In genomic region chr11:59429924-59430516, GRCh38 we compare ENCODE assay signal across 8 cellular contexts. TPM values are rescaled to one million over a fixed set of nuclear protein-coding genes. Genes with fewer than 3 reads are reported as not detected.
A peak's percentile ranks its signal among the peaks of the same experiment; 100 is the strongest.
DNase-seq lines count a peak whose midpoint lies in the region; ATAC-seq, FAIRE-seq and TF ChIP-seq lines count a peak whose summit lies in the region.

No MANE protein-coding gene starts in this region.

- H3K27me3 ChIP-seq in PC-9 (ENCODE audit: insufficient read depth, low read depth) (no peaks in the 10 kb centered on the region), bronchial epithelial cell (ENCODE audit: control insufficient read depth, insufficient read depth, low read length) (no peaks in the 10 kb centered on the region), mesendoderm (ENCODE audit: insufficient read depth, low read length, poor library complexity) (no peaks in the 10 kb centered on the region)

- no peak overlapping the region for H3K56ac ChIP-seq in mesendoderm (ENCODE audit: low read length)

- intact Hi-C loops in activated CD4-positive, alpha-beta T cell treated with anti-CD3 and anti-CD28 coated beads for 36 hours (cut with DNase I, micrococcal nuclease): loop anchor here (1.0 to 5.0 kb wide), 4 partner anchors 145 to 259 kb away; no protein-coding TSS in a partner anchor
- intact Hi-C loops in PC-9 (cut with micrococcal nuclease; ENCODE audit: unreplicated experiment): loop anchor here (1.0 to 5.0 kb wide), 4 partner anchors 167 to 259 kb away; no protein-coding TSS in a partner anchor

- H4K8ac ChIP-seq in mesendoderm (ENCODE audit: low read depth, low read length): no peak overlapping the region

- no peak overlapping the region for H2BK15ac ChIP-seq in mesendoderm (replicated peaks; ENCODE audit: low read depth)

- H3K79me1 ChIP-seq in mesendoderm (ENCODE audit: low read length): no peaks in the 10 kb centered on the region

- H4K5ac ChIP-seq in mesendoderm (ENCODE audit: low read length): no peak overlapping the region

- no peak overlapping the region for H3K4ac ChIP-seq in mesendoderm (ENCODE audit: low read depth, low read length)

- H3K36me3 ChIP-seq in PC-9 (ENCODE audit: low read depth) (no peaks in the 10 kb centered on the region), bronchial epithelial cell (ENCODE audit: control insufficient read depth, insufficient read depth, low read length) (no peaks in the 10 kb centered on the region), mesendoderm (ENCODE audit: control insufficient read depth, insufficient read depth, low read length) (no peaks in the 10 kb centered on the region)

- H3K4me1 ChIP-seq in PC-9 (replicated peaks; ENCODE audit: insufficient read depth): no peaks in the 10 kb centered on the region
- peaks cover 4% of the 10 kb centered on the region for H3K4me1 ChIP-seq in mesendoderm (ENCODE audit: control insufficient read depth, low read depth, low read length)

- no peaks in the 10 kb centered on the region for H3F3A ChIP-seq in PC-9 (ENCODE audit: insufficient read depth, low read depth)

- H3K9me3 Mint-ChIP-seq in activated CD4-positive, alpha-beta T cell treated with anti-CD3 and anti-CD28 coated beads for 36 hours (ENCODE audit: low read depth): no peaks in the 10 kb centered on the region

- H2AFZ ChIP-seq in PC-9: no peak overlapping the region

- ATAC-seq in activated CD4-positive, alpha-beta T cell treated with anti-CD3 and anti-CD28 coated beads for 36 hours: peak; percentile 83
- ATAC-seq in GM19452 (IDR thresholded peaks at IDR 0.05; ENCODE audit: unreplicated experiment): peak; percentile 81

- no peaks in the 10 kb centered on the region for H3K9me3 ChIP-seq in PC-9 (ENCODE audit: insufficient read depth, low read depth)

- FAIRE-seq in bronchial epithelial cell (lab: Jason Lieb, UNC): no peak

- TF ChIP-seq CTCF in PC-9 (conservative IDR thresholded peaks at IDR 0.05): peak; percentile 94
- TF ChIP-seq CTCF in bronchial epithelial cell (IDR thresholded peaks at IDR 0.05; ENCODE audit: insufficient read depth, low read length, severe bottlenecking): peak; percentile 62

- H3K27ac ChIP-seq in PC-9: no peak overlapping the region
- no peak overlapping the region for H3K27ac ChIP-seq in mesendoderm (ENCODE audit: low read depth, low read length)

- DNase-seq in activated CD4-positive, alpha-beta T cell treated with anti-CD3 and anti-CD28 coated beads for 36 hours: peak; percentile 45
- DNase-seq in activated CD4-positive, alpha-beta T cell treated with anti-CD3 and anti-CD28 coated beads for 1 hour: no peak
- DNase-seq in HT1080 (ENCODE audit: low read depth) (peak; percentile 36), PC-9 (peak; percentile 11 to 62), bronchial epithelial cell (ENCODE audit: low read depth) (peak; percentile 63), mesendoderm (peak; percentile 77), cortex of kidney (lab: John Stamatoyannopoulos, UW) (no peak)

- POLR2A ChIA-PET in activated CD4-positive, alpha-beta T cell treated with anti-CD3 and anti-CD28 coated beads for 36 hours (lab: Charles Lee): no interaction called here
- POLR2A ChIA-PET in PC-9 (lab: Charles Lee; ENCODE audit: unreplicated experiment): no interaction called here

- no peak overlapping the region for H3K23ac ChIP-seq in mesendoderm (ENCODE audit: low read length)

- peaks cover 6% of the 10 kb centered on the region for H3K27me3 Mint-ChIP-seq in activated CD4-positive, alpha-beta T cell treated with anti-CD3 and anti-CD28 coated beads for 36 hours

- H3K27ac Mint-ChIP-seq in activated CD4-positive, alpha-beta T cell treated with anti-CD3 and anti-CD28 coated beads for 36 hours: no peak overlapping the region

- no peaks in the 10 kb centered on the region for H3K9me2 ChIP-seq in PC-9 (ENCODE audit: insufficient read depth)

- no peak overlapping the region for H2AK5ac ChIP-seq in mesendoderm (ENCODE audit: low read length)

- H3K4me2 ChIP-seq in PC-9 (no peak overlapping the region), mesendoderm (ENCODE audit: low read length) (no peak overlapping the region)

- H3K4me1 Mint-ChIP-seq in activated CD4-positive, alpha-beta T cell treated with anti-CD3 and anti-CD28 coated beads for 36 hours: no peaks in the 10 kb centered on the region

- WGBS in mesendoderm (ENCODE audit: extremely low coverage, insufficient coverage, low lambda C conversion rate): 100% methylated on average over 1 of the region's 4 CpGs

- H4K20me1 ChIP-seq in PC-9 (ENCODE audit: insufficient read depth): no peaks in the 10 kb centered on the region

- H3K4me3 Mint-ChIP-seq in activated CD4-positive, alpha-beta T cell treated with anti-CD3 and anti-CD28 coated beads for 36 hours: no peak overlapping the region

- H3K36me3 Mint-ChIP-seq in activated CD4-positive, alpha-beta T cell treated with anti-CD3 and anti-CD28 coated beads for 36 hours (ENCODE audit: low read depth): no peaks in the 10 kb centered on the region

- H3K4me3 ChIP-seq in PC-9 (no peak overlapping the region), bronchial epithelial cell (ENCODE audit: low read depth, low read length) (no peak overlapping the region), mesendoderm (ENCODE audit: low read length) (no peak overlapping the region)

- BruUV-seq in PC-9 (replicated peaks; lab: Mats Ljungman, UMichigan): no TSS peak

- no peak overlapping the region for H3K9ac ChIP-seq in mesendoderm (ENCODE audit: low read length)

- H3K18ac ChIP-seq in mesendoderm (ENCODE audit: low read length): no peak overlapping the region

- no peaks in the 10 kb centered on the region for H3K79me2 ChIP-seq in PC-9 (ENCODE audit: low read depth)
- H3K79me2 ChIP-seq in mesendoderm (ENCODE audit: control insufficient read depth, insufficient read depth, low read length): no peaks in the 10 kb centered on the region

- H2BK120ac ChIP-seq in mesendoderm (ENCODE audit: low read depth, low read length): no peak overlapping the region

- H2BK5ac ChIP-seq in mesendoderm (ENCODE audit: low read length): no peak overlapping the region

- CTCF ChIA-PET in activated CD4-positive, alpha-beta T cell treated with anti-CD3 and anti-CD28 coated beads for 36 hours (lab: Charles Lee): interaction anchor here (0.7 to 3.8 kb wide), 12 partner anchors 10 to 259 kb away, joined by 3 to 33 read pairs (median 4); partner anchors contain the start of gene DTX4
- CTCF ChIA-PET in PC-9 (lab: Charles Lee): no interaction called here

RNA-seq across cellular contexts. Expression of gene OR5A2, which starts 3.8 kb away (rescaled TPM):
- total RNA-seq in activated CD4-positive, alpha-beta T cell treated with anti-CD3 and anti-CD28 coated beads for 36 hours: not detected
- total RNA-seq in HT1080 (2014; rRNA removed; shearing (Covaris generic)): not detected in 2 replicates
- not detected in 2 replicates for polyA plus RNA-seq in HT1080 (2015; cell fraction: cytosol; rRNA removed)
- not detected in 2 replicates for polyA plus RNA-seq in HT1080 (2015; cell fraction: nucleus; rRNA removed)
- total RNA-seq in PC-9 (2021) (not detected in 2 replicates), bronchial epithelial cell (not detected in 2 replicates)
- not detected for polyA plus RNA-seq in mesendoderm (2013, experiment 1 of 2)
- not detected for polyA plus RNA-seq in mesendoderm (2013, experiment 2 of 2)

RNA-seq across cellular contexts. Expression of gene OR5A1, which starts 6.2 kb away (rescaled TPM):
- total RNA-seq in activated CD4-positive, alpha-beta T cell treated with anti-CD3 and anti-CD28 coated beads for 36 hours: not detected
- total RNA-seq in HT1080 (2014; rRNA removed; shearing (Covaris generic)): not detected in 2 replicates
- not detected in 2 replicates for polyA plus RNA-seq in HT1080 (2015; cell fraction: cytosol; rRNA removed)
- not detected in 2 replicates for polyA plus RNA-seq in HT1080 (2015; cell fraction: nucleus; rRNA removed)
- total RNA-seq in PC-9 (2021) (not detected in 2 replicates), bronchial epithelial cell (not detected in 2 replicates)
- 0.01 TPM for polyA plus RNA-seq in mesendoderm (2013, experiment 1 of 2)
- 0.01 TPM for polyA plus RNA-seq in mesendoderm (2013, experiment 2 of 2)

RNA-seq across cellular contexts. Expression of gene OR4D6, which starts 26.7 kb away (rescaled TPM):
- not detected for total RNA-seq in activated CD4-positive, alpha-beta T cell treated with anti-CD3 and anti-CD28 coated beads for 36 hours
- not detected in 2 replicates for total RNA-seq in HT1080 (2014; rRNA removed; shearing (Covaris generic))
- not detected in 2 replicates for polyA plus RNA-seq in HT1080 (2015; cell fraction: cytosol; rRNA removed)
- polyA plus RNA-seq in HT1080 (2015; cell fraction: nucleus; rRNA removed): not detected in 2 replicates
- total RNA-seq in PC-9 (2021) (not detected in 2 replicates), bronchial epithelial cell (not detected in 2 replicates)
- not detected for polyA plus RNA-seq in mesendoderm (2013, experiment 1 of 2)
- polyA plus RNA-seq in mesendoderm (2013, experiment 2 of 2): not detected

RNA-seq across cellular contexts. Expression of gene OR4D10, which starts 43.1 kb away (rescaled TPM):
- not detected for total RNA-seq in activated CD4-positive, alpha-beta T cell treated with anti-CD3 and anti-CD28 coated beads for 36 hours
- total RNA-seq in HT1080 (2014; rRNA removed; shearing (Covaris generic)): not detected in 2 replicates
- polyA plus RNA-seq in HT1080 (2015; cell fraction: cytosol; rRNA removed): not detected in 2 replicates
- not detected in 2 replicates for polyA plus RNA-seq in HT1080 (2015; cell fraction: nucleus; rRNA removed)
- total RNA-seq in PC-9 (2021): not detected in 2 replicates
- not detected in 2 replicates for total RNA-seq in bronchial epithelial cell
- not detected for polyA plus RNA-seq in mesendoderm (2013, experiment 1 of 2)
- polyA plus RNA-seq in mesendoderm (2013, experiment 2 of 2): not detected

Comparison
In these comparisons a context has a peak if more than half of its experiments do, and no peak if none do; other contexts are left out.
1. DNase-seq: peak in activated CD4-positive, alpha-beta T cell treated with anti-CD3 and anti-CD28 coated beads for 36 hours (single experiment), HT1080 (single experiment), PC-9 (2 of 2), bronchial epithelial cell (single experiment) and mesendoderm (single experiment); none in activated CD4-positive, alpha-beta T cell treated with anti-CD3 and anti-CD28 coated beads for 1 hour (single experiment) and cortex of kidney (single experiment).